Comparison of ENCODE assay signal across 1 cellular context in genomic region chr13:106033634-106034033, GRCh38.
TF ChIP-seq lines count a peak whose summit lies in the region.

No MANE protein-coding gene starts in this region.

TF ChIP-seq in GM23338, 12 proteins besides CTCF, POLR2A, EP300 and RAD21 (continued from another document):
- TF ChIP-seq ZNF462 (CRISPR knock-in tag; IDR thresholded peaks at IDR 0.05) (no peak), STAT1 (IDR thresholded peaks at IDR 0.05; ENCODE audit: unreplicated experiment) (no peak), EZH2phosphoT487 (IDR thresholded peaks at IDR 0.05; ENCODE audit: unreplicated experiment) (no peak), JUNB (IDR thresholded peaks at IDR 0.05; ENCODE audit: unreplicated experiment) (no peak), EZH2 (IDR thresholded peaks at IDR 0.05; ENCODE audit: low read depth, unreplicated experiment) (no peak), ETS1 (IDR thresholded peaks at IDR 0.05) (no peak)
